ENCODE assay signal across 23 cellular contexts in the genomic region with DNA sequence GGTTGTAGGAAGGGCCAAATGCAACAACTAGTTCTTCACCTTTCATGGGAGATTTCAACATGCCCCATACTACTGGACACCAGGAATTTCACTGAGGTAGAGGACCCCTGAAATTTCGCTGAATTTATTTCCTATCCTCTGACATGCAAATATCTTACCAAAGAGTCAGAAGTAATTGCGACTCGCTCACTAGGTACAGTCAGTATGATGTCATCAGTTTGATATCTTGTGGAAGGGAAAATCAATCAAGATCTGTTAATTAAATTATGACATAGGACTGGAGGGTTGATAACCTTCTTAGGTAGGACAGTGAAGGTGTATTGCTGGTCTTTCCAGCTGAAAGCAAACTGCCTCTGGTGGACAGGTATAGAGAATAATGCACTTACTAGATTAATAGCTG.
DNase-seq lines count a peak whose midpoint lies in the region; ATAC-seq, FAIRE-seq and TF ChIP-seq lines count a peak whose summit lies in the region.
"Had no signal": no experiment of that assay in that cellular context is flagged by ENCODE, and none has a peak within 500 bp of the region (broad histone marks: within the 10 kb centered on the region; RNA-seq: fewer than 3 reads in every experiment).

No MANE protein-coding gene starts in this region.

- H3K4me3 ChIP-seq in HepG2 (replicated peaks in 1 of 3; ENCODE audit: insufficient read depth in 1 of 3, low read depth in 2 of 3, low read length in 3 of 3) (no peak overlapping the region), right lobe of liver (no peak overlapping the region), IMR-90 (ENCODE audit: insufficient read depth, low read depth, low read length) (no peak overlapping the region), bronchial epithelial cell (ENCODE audit: low read depth, low read length) (no peak overlapping the region)
- H3K4me3 ChIP-seq: BLaER1, GM12878 had no signal

- in situ Hi-C loops in HepG2 (cut with HindIII; ENCODE audit: extremely low pct_ligation_motif_present, low pct_unique_long_range_greater_than_20kb) (no loop called here), IMR-90 (cut with MboI; ENCODE audit: low sequenced_read_pairs) (no loop called here)

- H2BK15ac ChIP-seq in IMR-90 (ENCODE audit: low read depth, low read length): no peak overlapping the region

- TF ChIP-seq EP300 in HepG2 (IDR thresholded peaks at IDR 0.05; ENCODE audit: low read depth in 2 of 2, low read length in 2 of 2): no peak
- no peak for TF ChIP-seq EP300 in HepG2 (CRISPR knock-in tag; IDR thresholded peaks at IDR 0.05; ENCODE audit: borderline replicate concordance)

- no peaks in the 10 kb centered on the region for H3K4me1 ChIP-seq in HepG2 (ENCODE audit: insufficient read depth, low read length)
- H3K4me1 ChIP-seq in right lobe of liver: no peaks in the 10 kb centered on the region
- no peaks in the 10 kb centered on the region for H3K4me1 ChIP-seq in IMR-90 (ENCODE audit: control insufficient read depth, insufficient read depth, low read length)
- H3K4me1 ChIP-seq: BLaER1, Caco-2 had no signal

- no peak overlapping the region for H3K4me2 ChIP-seq in HepG2 (ENCODE audit: low read depth, low read length)
- H3K4me2 ChIP-seq in IMR-90 (ENCODE audit: low read depth, low read length): no peak overlapping the region
- H3K4me2 ChIP-seq: BLaER1 had no signal

- no peak overlapping the region for H2BK5ac ChIP-seq in IMR-90 (ENCODE audit: low read depth, low read length, poor library complexity, severe bottlenecking)

- TF ChIP-seq RAD21 in HepG2 (CRISPR knock-in tag; IDR thresholded peaks at IDR 0.05): no peak
- no peak for TF ChIP-seq RAD21 in IMR-90 (IDR thresholded peaks at IDR 0.05; ENCODE audit: low read length)

- BruUV-seq in HepG2 (replicated peaks; lab: Mats Ljungman, UMichigan) (no TSS peak), IMR-90 (replicated peaks; lab: Mats Ljungman, UMichigan) (no TSS peak)

- H3K9me3 ChIP-seq in HepG2 (ENCODE audit: low read length) (no peaks in the 10 kb centered on the region), right lobe of liver (no peaks in the 10 kb centered on the region), IMR-90 (ENCODE audit: control insufficient read depth, insufficient read depth, low read length) (no peaks in the 10 kb centered on the region)
- H3K9me3 ChIP-seq: BLaER1, Caco-2 had no signal

- H2AFZ ChIP-seq in HepG2 (ENCODE audit: low read length) (no peak overlapping the region), IMR-90 (replicated peaks; ENCODE audit: low read length, poor library complexity) (no peak overlapping the region)

- POLR2A ChIA-PET in HepG2 (lab: Yijun Ruan, JAX): no interaction called here
- POLR2A ChIA-PET in IMR-90 (lab: Charles Lee; ENCODE audit: unreplicated experiment): no interaction called here

- TF ChIP-seq POLR2A in HepG2 (IDR thresholded peaks at IDR 0.05; ENCODE audit: insufficient read depth in 1 of 2, low read depth in 2 of 2, low read length in 2 of 2): no peak
- TF ChIP-seq POLR2A in right lobe of liver (IDR thresholded peaks at IDR 0.05): no peak
- TF ChIP-seq POLR2A in IMR-90 (IDR thresholded peaks at IDR 0.05; ENCODE audit: low read depth, low read length): no peak

- H4K5ac ChIP-seq in IMR-90 (ENCODE audit: low read depth, low read length): no peak overlapping the region

- H3K79me2 ChIP-seq in HepG2 (ENCODE audit: insufficient read depth, low read length): no peaks in the 10 kb centered on the region

- H4K20me1 ChIP-seq in HepG2 (ENCODE audit: insufficient read depth, low read length) (no peaks in the 10 kb centered on the region), IMR-90 (ENCODE audit: insufficient read depth, low read length) (no peaks in the 10 kb centered on the region)
- H4K20me1 ChIP-seq: BLaER1 had no signal

- H3K36me3 ChIP-seq in HepG2 (replicated peaks in 1 of 2; ENCODE audit: control insufficient read depth in 1 of 2, insufficient read depth in 2 of 2, low read length in 2 of 2): no peaks in the 10 kb centered on the region
- H3K36me3 ChIP-seq in right lobe of liver: no peaks in the 10 kb centered on the region
- no peaks in the 10 kb centered on the region for H3K36me3 ChIP-seq in IMR-90 (ENCODE audit: control insufficient read depth, insufficient read depth, low read length)
- H3K36me3 ChIP-seq in bronchial epithelial cell (ENCODE audit: control insufficient read depth, insufficient read depth, low read length): no peaks in the 10 kb centered on the region
- H3K36me3 ChIP-seq: BLaER1 had no signal

- 56% methylated on average over 3 of the region's 3 CpGs for WGBS in HepG2 (ENCODE audit: low lambda C conversion rate)
- WGBS in right lobe of liver (ENCODE audit: insufficient coverage, low coverage, low lambda C conversion rate, missing lambda C conversion rate): 64% methylated on average over 3 of the region's 3 CpGs
- no CpG with 5 or more reads among the region's 3 CpGs for WGBS in IMR-90 (ENCODE audit: extremely low coverage in 2 of 2, insufficient read length in 1 of 2), 2 experiments

- TF ChIP-seq CTCF in HepG2 (CRISPR knock-in tag; IDR thresholded peaks at IDR 0.05): no peak
- TF ChIP-seq CTCF in right lobe of liver (IDR thresholded peaks at IDR 0.05): no peak
- no peak for TF ChIP-seq CTCF in IMR-90 (conservative IDR thresholded peaks at IDR 0.05; ENCODE audit: low read depth, low read length)
- no peak for TF ChIP-seq CTCF in bronchial epithelial cell (IDR thresholded peaks at IDR 0.05; ENCODE audit: insufficient read depth, low read length, severe bottlenecking)

- H3K9me1 ChIP-seq in IMR-90 (ENCODE audit: insufficient read depth, low read length): no peaks in the 10 kb centered on the region

- no peak for FAIRE-seq in HepG2 (lab: Jason Lieb, UNC)
- FAIRE-seq in bronchial epithelial cell (lab: Jason Lieb, UNC): no peak
- FAIRE-seq: A204.1, GM12878, H1 had no signal

- H3K56ac ChIP-seq in IMR-90 (ENCODE audit: extremely low read depth, insufficient read depth, low read length): no peak overlapping the region

- intact Hi-C loops in HepG2 (cut with micrococcal nuclease; ENCODE audit: unreplicated experiment) (no loop called here), right lobe of liver (cut with DNase I) (no loop called here), IMR-90 (cut with micrococcal nuclease) (no loop called here)

- H4K91ac ChIP-seq in IMR-90 (ENCODE audit: insufficient read depth, low read depth, low read length): no peak overlapping the region

- CTCF ChIA-PET in HepG2 (lab: Yijun Ruan, JAX; ENCODE audit: low intra/inter-chr PET ratio, low total read pairs): no interaction called here
- CTCF ChIA-PET in IMR-90 (lab: Yijun Ruan, JAX): no interaction called here

- H3K4ac ChIP-seq in IMR-90 (ENCODE audit: low read depth, low read length): no peak overlapping the region

- no peak overlapping the region for H3K18ac ChIP-seq in IMR-90 (ENCODE audit: low read depth, low read length)

- no peak overlapping the region for H2BK120ac ChIP-seq in IMR-90 (ENCODE audit: low read depth, low read length)

- no peak overlapping the region for H2AK5ac ChIP-seq in IMR-90 (ENCODE audit: low read depth, low read length)

- dilution Hi-C loops in IMR-90 (cut with HindIII; ENCODE audit: low sequenced_read_pairs, unreplicated experiment): no loop called here

- H3K27me3 ChIP-seq in HepG2 (ENCODE audit: control insufficient read depth in 1 of 2, insufficient read depth in 2 of 2, low read length in 2 of 2) (no peaks in the 10 kb centered on the region; a peak in 1 of 5 replicates), right lobe of liver (no peaks in the 10 kb centered on the region), IMR-90 (ENCODE audit: control insufficient read depth, insufficient read depth, low read length) (no peaks in the 10 kb centered on the region), bronchial epithelial cell (ENCODE audit: control insufficient read depth, insufficient read depth, low read length) (no peaks in the 10 kb centered on the region)
- H3K27me3 ChIP-seq: BLaER1 had no signal

- no peak overlapping the region for H2AK9ac ChIP-seq in IMR-90 (replicated peaks; ENCODE audit: low read depth, low read length, poor library complexity)

- H3K9ac ChIP-seq in HepG2 (ENCODE audit: insufficient read depth, low read depth, low read length) (no peak overlapping the region), IMR-90 (ENCODE audit: low read depth, low read length) (no peak overlapping the region)
- H3K9ac ChIP-seq: BLaER1 had no signal

- H3K14ac ChIP-seq in IMR-90 (replicated peaks; ENCODE audit: low read depth, low read length): 0 out of 2 replicates have a peak overlapping the region, but pooled peaks have one; percentile 19

- H3K23ac ChIP-seq in IMR-90 (ENCODE audit: low read depth, low read length): no peak overlapping the region

- H4K8ac ChIP-seq in IMR-90 (ENCODE audit: low read depth in 2 of 2, low read length in 2 of 2): no peak overlapping the region

- DNase-seq in HepG2 (ENCODE audit: low spot score): no peak
- DNase-seq in right lobe of liver: no peak
- DNase-seq in IMR-90: no peak
- peak; percentile 21 for DNase-seq in bronchial epithelial cell (ENCODE audit: low read depth)
- DNase-seq in germinal center (ENCODE audit: low spot score): no peak
- DNase-seq: Caco-2; CD4-positive, CD25-positive, alpha-beta regulatory T cell; CD8-positive, alpha-beta T cell; DMS153; DND-41; GDM1; H7; HFFc6 had no signal

- no peaks in the 10 kb centered on the region for H3K79me1 ChIP-seq in IMR-90 (ENCODE audit: low read depth in 1 of 2, low read length in 2 of 2)

- ATAC-seq in HepG2: no peak
- no peak for ATAC-seq in right lobe of liver
- ATAC-seq in IMR-90 (ENCODE audit: low read depth): no peak
- ATAC-seq in HG02642 (IDR thresholded peaks at IDR 0.05; ENCODE audit: poor library complexity, unreplicated experiment): no peak
- no peak for ATAC-seq in GM21737 (IDR thresholded peaks at IDR 0.05; ENCODE audit: unreplicated experiment)
- no peak for ATAC-seq in GM18873 (IDR thresholded peaks at IDR 0.05; ENCODE audit: low FRiP score, unreplicated experiment)
- ATAC-seq: CD8-positive, alpha-beta T cell; GM12878; HCT116 had no signal

- no peak overlapping the region for H3K27ac ChIP-seq in HepG2 (ENCODE audit: extremely low read length, insufficient read depth, low read length)
- no peak overlapping the region for H3K27ac ChIP-seq in right lobe of liver
- H3K27ac ChIP-seq in IMR-90 (ENCODE audit: insufficient read depth, low read length): no peak overlapping the region
- H3K27ac ChIP-seq: 22Rv1, BLaER1, C4-2B had no signal

- no peak overlapping the region for H2BK20ac ChIP-seq in IMR-90 (ENCODE audit: low read depth, low read length)

TF ChIP-seq in HepG2, 621 proteins besides CTCF, POLR2A, EP300 and RAD21 (continues in another document):
- TF ChIP-seq CREB1 (IDR thresholded peaks at IDR 0.05) (peak; percentile 51; the same call in 1 of the 2 replicates), CREB1 (CRISPR knock-in tag; IDR thresholded peaks at IDR 0.05) (no peak), ATF7 (IDR thresholded peaks at IDR 0.05) (peak; percentile 91), ATF7 (CRISPR knock-in tag; IDR thresholded peaks at IDR 0.05) (no peak)

TF ChIP-seq in IMR-90, 13 proteins besides CTCF, POLR2A, EP300 and RAD21 (continues in another document):
- TF ChIP-seq NFE2L2 (IDR thresholded peaks at IDR 0.05; ENCODE audit: low read depth, low read length): no peak
- no peak for TF ChIP-seq MAZ (IDR thresholded peaks at IDR 0.05; ENCODE audit: borderline replicate concordance, low read depth, low read length)
- TF ChIP-seq MAFK (IDR thresholded peaks at IDR 0.05; ENCODE audit: low read depth, low read length): no peak
- no peak for TF ChIP-seq CEBPB (IDR thresholded peaks at IDR 0.05; ENCODE audit: low read depth, low read length)
- no peak for TF ChIP-seq RCOR1 (IDR thresholded peaks at IDR 0.05; ENCODE audit: insufficient replicate concordance, low read length)
